Comparison of ENCODE assay signal across 7 cellular contexts in the genomic region with DNA sequence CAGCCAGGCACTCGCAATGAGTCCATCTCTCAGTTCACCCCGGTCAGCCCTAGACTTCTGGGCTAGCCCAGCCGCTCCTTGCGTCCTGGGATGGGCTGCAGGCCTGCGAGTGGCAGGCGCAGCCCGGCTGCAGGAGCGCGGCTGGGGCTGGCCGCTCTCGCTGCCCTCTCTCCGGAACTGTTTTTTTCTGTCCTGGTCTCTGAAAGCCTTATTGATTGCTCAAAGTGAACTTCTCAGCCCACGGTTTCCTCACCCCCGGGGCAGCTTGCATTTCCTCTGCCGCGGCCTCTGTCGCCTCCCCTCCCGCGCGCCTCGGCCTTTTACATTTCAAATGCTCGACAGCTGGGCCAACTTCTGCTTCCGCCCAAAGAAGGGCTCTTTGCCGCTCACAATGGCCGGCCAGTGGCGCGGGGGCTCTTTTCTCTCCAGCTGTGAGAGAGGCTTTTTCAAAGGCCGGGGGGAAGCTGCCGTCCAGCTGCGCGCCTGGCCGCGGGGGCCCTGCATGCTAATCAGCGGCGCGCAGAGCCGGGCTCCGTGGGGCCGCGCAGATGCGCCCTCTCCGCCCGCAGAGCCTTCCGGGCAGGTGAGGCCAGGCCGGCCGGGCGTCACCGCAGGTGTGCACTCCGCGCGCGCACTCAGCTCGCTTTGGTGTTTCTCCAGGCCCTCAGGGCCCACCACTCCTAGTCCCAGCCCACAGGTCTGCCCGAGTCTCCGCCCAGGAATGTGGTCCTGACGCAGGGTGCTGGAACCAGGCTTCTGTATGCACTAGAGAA.
DNase-seq lines count a peak whose midpoint lies in the region; ATAC-seq and TF ChIP-seq lines count a peak whose summit lies in the region.

No MANE protein-coding gene starts in this region.

- peak; percentile 55 for DNase-seq in NCI-H2029 treated with DMSO at 0.1 percent for 48 hours (lab: John Stamatoyannopoulos, UW)
- no peak for DNase-seq in ascending aorta (ENCODE audit: low spot score in 2 of 2)
- DNase-seq in kidney epithelial cell (ENCODE audit: low read depth), result no peak
- peak; percentile 51 to 55 for DNase-seq in stimulated activated CD4-positive, alpha-beta T cell treated with anti-CD3 and anti-CD28 coated beads, Interleukin-4, amount 100 ng/mL, for 48 hours (ENCODE audit: low read depth in 2 of 2)
- no peak for DNase-seq in SJCRH30

- H3K27me3 ChIP-seq in ascending aorta (no peaks in the 10 kb centered on the region), kidney epithelial cell (ENCODE audit: control insufficient read depth, insufficient read depth, low read length) (peaks cover 19% of the 10 kb centered on the region), SJCRH30 (0 out of 2 replicates have a peak, but pooled peaks cover 5% of the 10 kb centered on the region)

- peak; percentile 57 for ATAC-seq in GM21390 (IDR thresholded peaks at IDR 0.05; ENCODE audit: unreplicated experiment)
- ATAC-seq in GM21447 (IDR thresholded peaks at IDR 0.05; ENCODE audit: unreplicated experiment), result no peak

- TF ChIP-seq CTCF in ascending aorta (IDR thresholded peaks at IDR 0.05) (no peak), kidney epithelial cell (IDR thresholded peaks at IDR 0.05; ENCODE audit: insufficient read depth, low read length, poor library complexity, severe bottlenecking) (no peak)

- H3K9me3 ChIP-seq in ascending aorta (peaks cover 0 to 10% of the 10 kb centered on the region in 2 donors), SJCRH30 (replicated peaks) (no peaks in the 10 kb centered on the region)

- intact Hi-C loops in ascending aorta (cut with DNase I), result no loop called here

- peak overlapping the region; percentile 31 to 38 for H3K4me3 ChIP-seq in ascending aorta
- H3K4me3 ChIP-seq in kidney epithelial cell (ENCODE audit: low read depth, low read length), result peak overlapping the region; percentile 30
- H3K4me3 ChIP-seq in SJCRH30, result no peak overlapping the region

- H3K36me3 ChIP-seq in ascending aorta (no peaks in the 10 kb centered on the region), kidney epithelial cell (ENCODE audit: control insufficient read depth, insufficient read depth, low read length) (no peaks in the 10 kb centered on the region), SJCRH30 (no peaks in the 10 kb centered on the region)

- H3K27ac ChIP-seq in ascending aorta (no peak overlapping the region), SJCRH30 (no peak overlapping the region)

- H3K4me1 ChIP-seq in ascending aorta (peaks cover 0 to 2% of the 10 kb centered on the region in 2 donors), SJCRH30 (no peaks in the 10 kb centered on the region)

Comparison
In these comparisons a context has a peak if more than half of its experiments do, and no peak if none do; other contexts are left out.
1. DNase-seq: peak in NCI-H2029 treated with DMSO at 0.1 percent for 48 hours (single experiment) and stimulated activated CD4-positive, alpha-beta T cell treated with anti-CD3 and anti-CD28 coated beads, Interleukin-4, amount 100 ng/mL, for 48 hours (2 of 2); none in ascending aorta (0 of 2), kidney epithelial cell (single experiment) and SJCRH30 (0 of 2).